21 cellular contexts compared by ENCODE assay signal in the genomic region with DNA sequence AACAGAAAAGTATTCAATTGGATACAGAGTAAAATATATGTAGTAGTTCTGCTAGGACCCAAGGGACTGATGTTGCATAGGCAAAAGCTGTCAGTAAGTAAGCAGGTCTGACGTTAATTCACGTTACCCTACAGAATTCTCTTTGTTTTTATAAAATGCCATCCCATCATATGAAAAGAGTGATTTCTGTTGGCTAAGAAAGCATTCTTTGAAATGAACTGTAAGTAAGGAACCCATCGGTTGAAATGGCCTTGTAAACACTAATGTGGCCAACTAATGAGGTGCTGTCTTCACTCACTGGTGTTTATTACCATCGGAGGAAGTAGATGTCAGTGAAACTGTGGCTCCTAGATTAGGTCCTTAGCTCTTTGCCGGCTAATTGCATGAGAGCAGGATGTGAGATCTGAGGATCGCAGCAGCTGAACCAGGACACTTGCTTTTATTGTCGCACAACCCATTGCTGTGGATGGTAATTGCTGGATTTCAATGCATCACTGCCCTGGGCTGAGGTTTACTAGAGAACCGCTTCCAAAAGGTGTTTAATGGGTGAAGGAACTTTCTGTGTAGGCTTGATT. TPM values are rescaled to one million over a fixed set of nuclear protein-coding genes. Genes with fewer than 3 reads are reported as not detected.
DNase-seq lines count a peak whose midpoint lies in the region; ATAC-seq, FAIRE-seq and TF ChIP-seq lines count a peak whose summit lies in the region.
"Had no signal": no experiment of that assay in that cellular context is flagged by ENCODE, and none has a peak within 500 bp of the region (broad histone marks: within the 10 kb centered on the region; RNA-seq: fewer than 3 reads in every experiment).

No MANE protein-coding gene starts in this region.

- BruUV-seq in HepG2 (replicated peaks; lab: Mats Ljungman, UMichigan) (TSS peak; percentile 18), K562 (replicated peaks; lab: Mats Ljungman, UMichigan) (TSS peak; percentile 10)

- TF ChIP-seq EP300 in HepG2 (IDR thresholded peaks at IDR 0.05; ENCODE audit: low read depth in 2 of 2, low read length in 2 of 2) (no peak), HepG2 (CRISPR knock-in tag; IDR thresholded peaks at IDR 0.05; ENCODE audit: borderline replicate concordance) (no peak), K562 (IDR thresholded peaks at IDR 0.05; ENCODE audit: low read length) (no peak)

- no peaks in the 10 kb centered on the region for H3K79me2 ChIP-seq in HepG2 (ENCODE audit: insufficient read depth, low read length)
- H3K79me2 ChIP-seq in K562 (ENCODE audit: control insufficient read depth, insufficient read depth, low read length): peaks cover 7% of the 10 kb centered on the region; the same call in 1 of the 3 replicates

- no peak overlapping the region for H3K4me3 Mint-ChIP-seq in activated CD4-positive, alpha-beta memory T cell treated with anti-CD3 and anti-CD28 coated beads, Interleukin-2, amount 10 ng/mL, durations not matched to agents 7 days and 5 days
- H3K4me3 Mint-ChIP-seq: CD8-positive, alpha-beta T cell had no signal

- in situ Hi-C loops in HepG2 (cut with HindIII; ENCODE audit: extremely low pct_ligation_motif_present, low pct_unique_long_range_greater_than_20kb): no loop called here
- in situ Hi-C loops in K562 (cut with MboI): no loop called here

- no peak for DNase-seq in HepG2 (ENCODE audit: low spot score)
- no peak for DNase-seq in right lobe of liver
- no peak for DNase-seq in K562 (ENCODE audit: extremely low read depth in 1 of 4, low spot score in 3 of 4)
- DNase-seq in left kidney (ENCODE audit: low read depth, low spot score): peak; percentile 15
- DNase-seq in activated T-cell treated with anti-CD3 and anti-CD28 coated beads for 4 hours: no peak
- no peak for DNase-seq in NCI-H1105 treated with DMSO at 0.1 percent for 48 hours (lab: John Stamatoyannopoulos, UW)
- DNase-seq in activated CD4-positive, alpha-beta memory T cell treated with anti-CD3 and anti-CD28 coated beads, Interleukin-2, amount 10 ng/mL, durations not matched to agents 7 days and 5 days: no peak
- DNase-seq: 8988T; AML-193; C1 segment of cervical spinal cord; CD8-positive, alpha-beta T cell; H7; KG1; NCI-H1105; NCI-H2029 treated with DMSO at 0.1 percent for 48 hours; NCI-H226; NCI-H510A treated with DMSO at 0.1 percent for 48 hours; NCI-H748 treated with DMSO at 0.1 percent for 48 hours; NK-92 treated with Interleukin-12 subunit alpha and Interleukin-12 subunit beta, amount 100 ng/mL, for 24 hours; Peyer's patch had no signal

- TF ChIP-seq CTCF in HepG2 (CRISPR knock-in tag; IDR thresholded peaks at IDR 0.05): no peak
- TF ChIP-seq CTCF in right lobe of liver (IDR thresholded peaks at IDR 0.05): no peak
- no peak for TF ChIP-seq CTCF in K562 (IDR thresholded peaks at IDR 0.05 in 2 of 3, conservative IDR thresholded peaks at IDR 0.05 in 1 of 3; ENCODE audit: insufficient read depth in 2 of 3, low read depth in 1 of 3, low read length in 3 of 3)

- POLR2A ChIA-PET in HepG2 (lab: Yijun Ruan, JAX) (no interaction called here), K562 (lab: Yijun Ruan, JAX) (no interaction called here)
- POLR2A ChIA-PET in activated CD4-positive, alpha-beta memory T cell treated with anti-CD3 and anti-CD28 coated beads, Interleukin-2, amount 10 ng/mL, durations not matched to agents 7 days and 5 days (lab: Charles Lee): no interaction called here

- no peak overlapping the region for H3K27ac Mint-ChIP-seq in activated CD4-positive, alpha-beta memory T cell treated with anti-CD3 and anti-CD28 coated beads, Interleukin-2, amount 10 ng/mL, durations not matched to agents 7 days and 5 days
- H3K27ac Mint-ChIP-seq: CD8-positive, alpha-beta T cell had no signal

- peaks cover 63% of the 10 kb centered on the region for H3K36me3 Mint-ChIP-seq in activated CD4-positive, alpha-beta memory T cell treated with anti-CD3 and anti-CD28 coated beads, Interleukin-2, amount 10 ng/mL, durations not matched to agents 7 days and 5 days (ENCODE audit: low read depth)

- no peaks in the 10 kb centered on the region for H3K27me3 Mint-ChIP-seq in activated CD4-positive, alpha-beta memory T cell treated with anti-CD3 and anti-CD28 coated beads, Interleukin-2, amount 10 ng/mL, durations not matched to agents 7 days and 5 days

- no peaks in the 10 kb centered on the region for H3K9me3 Mint-ChIP-seq in activated CD4-positive, alpha-beta memory T cell treated with anti-CD3 and anti-CD28 coated beads, Interleukin-2, amount 10 ng/mL, durations not matched to agents 7 days and 5 days
- H3K9me3 Mint-ChIP-seq: CD8-positive, alpha-beta T cell had no signal

- no peak overlapping the region for H3K9ac ChIP-seq in HepG2 (ENCODE audit: insufficient read depth, low read depth, low read length)
- H3K9ac ChIP-seq in K562 (ENCODE audit: insufficient read depth in 1 of 2, low read depth in 2 of 2, low read length in 2 of 2): no peak overlapping the region

- H3K27me3 ChIP-seq in HepG2 (ENCODE audit: control insufficient read depth in 1 of 2, insufficient read depth in 2 of 2, low read length in 2 of 2) (no peaks in the 10 kb centered on the region), right lobe of liver (no peaks in the 10 kb centered on the region), K562 (ENCODE audit: control insufficient read depth in 2 of 2, insufficient read depth in 2 of 2, low read length in 2 of 2) (no peaks in the 10 kb centered on the region)
- H3K27me3 ChIP-seq: Peyer's patch had no signal

- H3K4me2 ChIP-seq in HepG2 (ENCODE audit: low read depth, low read length) (no peak overlapping the region), K562 (ENCODE audit: insufficient read depth, low read length) (no peak overlapping the region)

- H3K9me3 ChIP-seq in HepG2 (ENCODE audit: low read length) (no peaks in the 10 kb centered on the region), right lobe of liver (no peaks in the 10 kb centered on the region), K562 (replicated peaks; ENCODE audit: control insufficient read depth, insufficient read depth, low read depth, low read length) (no peaks in the 10 kb centered on the region)
- H3K9me3 ChIP-seq: Peyer's patch had no signal

- no peak overlapping the region for H3K4me3 ChIP-seq in HepG2 (replicated peaks in 1 of 3; ENCODE audit: insufficient read depth in 1 of 3, low read depth in 2 of 3, low read length in 3 of 3)
- H3K4me3 ChIP-seq in right lobe of liver: no peak overlapping the region
- no peak overlapping the region for H3K4me3 ChIP-seq in K562
- H3K4me3 ChIP-seq: Peyer's patch had no signal

- H2AFZ ChIP-seq in HepG2 (ENCODE audit: low read length) (no peak overlapping the region), K562 (ENCODE audit: low read depth, low read length) (no peak overlapping the region)

- ATAC-seq in HepG2: no peak
- ATAC-seq in right lobe of liver: no peak
- ATAC-seq in K562: no peak
- ATAC-seq: CD8-positive, alpha-beta T cell had no signal

- CTCF ChIA-PET in HepG2 (lab: Yijun Ruan, JAX; ENCODE audit: low intra/inter-chr PET ratio, low total read pairs): no interaction called here
- CTCF ChIA-PET in K562 (lab: Yijun Ruan, JAX; ENCODE audit: low intra/inter-chr PET ratio): no interaction called here
- CTCF ChIA-PET in activated CD4-positive, alpha-beta memory T cell treated with anti-CD3 and anti-CD28 coated beads, Interleukin-2, amount 10 ng/mL, durations not matched to agents 7 days and 5 days (lab: Charles Lee): no interaction called here

- H3K4me1 Mint-ChIP-seq in activated CD4-positive, alpha-beta memory T cell treated with anti-CD3 and anti-CD28 coated beads, Interleukin-2, amount 10 ng/mL, durations not matched to agents 7 days and 5 days: no peaks in the 10 kb centered on the region

- peaks cover 10% of the 10 kb centered on the region for H3K4me1 ChIP-seq in HepG2 (ENCODE audit: insufficient read depth, low read length)
- peaks cover 0 to 6% (median 0%) of the 10 kb centered on the region in 4 donors for H3K4me1 ChIP-seq in right lobe of liver
- no peaks in the 10 kb centered on the region for H3K4me1 ChIP-seq in K562 (replicated peaks in 1 of 2; ENCODE audit: control insufficient read depth in 2 of 2, insufficient read depth in 2 of 2, low read length in 2 of 2)
- H3K4me1 ChIP-seq: Peyer's patch had no signal

- no peaks in the 10 kb centered on the region for H4K20me1 ChIP-seq in HepG2 (ENCODE audit: insufficient read depth, low read length)
- 0 out of 2 replicates have a peak, but pooled peaks cover 5% of the 10 kb centered on the region for H4K20me1 ChIP-seq in K562 (replicated peaks; ENCODE audit: control insufficient read depth, insufficient read depth, low read length)

- intact Hi-C loops in HepG2 (cut with micrococcal nuclease; ENCODE audit: unreplicated experiment) (no loop called here), right lobe of liver (cut with DNase I) (no loop called here), K562 (cut with micrococcal nuclease) (no loop called here)

- TF ChIP-seq RAD21 in HepG2 (CRISPR knock-in tag; IDR thresholded peaks at IDR 0.05): no peak
- TF ChIP-seq RAD21 in K562 (CRISPR knock-in tag; conservative IDR thresholded peaks at IDR 0.05 in 1 of 2, IDR thresholded peaks at IDR 0.05 in 1 of 2): no peak

- H3K27ac ChIP-seq in HepG2 (ENCODE audit: extremely low read length, insufficient read depth, low read length) (no peak overlapping the region), right lobe of liver (no peak overlapping the region), K562 (ENCODE audit: extremely low read depth, low read depth, low read length) (no peak overlapping the region)
- H3K27ac ChIP-seq: Peyer's patch had no signal

- FAIRE-seq in HepG2 (lab: Jason Lieb, UNC): no peak
- no peak for FAIRE-seq in K562 (lab: Jason Lieb, UNC)
- FAIRE-seq: G401.6 had no signal

- TF ChIP-seq POLR2A in HepG2 (IDR thresholded peaks at IDR 0.05; ENCODE audit: insufficient read depth in 1 of 2, low read depth in 2 of 2, low read length in 2 of 2) (no peak), right lobe of liver (IDR thresholded peaks at IDR 0.05) (no peak), K562 (conservative IDR thresholded peaks at IDR 0.05) (no peak)

- H3K36me3 ChIP-seq in HepG2 (replicated peaks in 1 of 2; ENCODE audit: control insufficient read depth in 1 of 2, insufficient read depth in 2 of 2, low read length in 2 of 2) (peaks cover 18 to 81% of the 10 kb centered on the region in 2 experiments), right lobe of liver (peaks cover 5 to 74% (median 12%) of the 10 kb centered on the region in 4 donors), K562 (ENCODE audit: control insufficient read depth, insufficient read depth, low read length) (peaks cover 97% of the 10 kb centered on the region)

- H3K9me1 ChIP-seq in K562 (ENCODE audit: control insufficient read depth, insufficient read depth, low read length): no peaks in the 10 kb centered on the region

- WGBS in HepG2 (ENCODE audit: low lambda C conversion rate): 97% methylated on average over 8 of the region's 8 CpGs
- 76% methylated on average over 7 of the region's 8 CpGs for WGBS in right lobe of liver (ENCODE audit: insufficient coverage, low coverage, low lambda C conversion rate, missing lambda C conversion rate)
- WGBS in K562 (ENCODE audit: insufficient coverage, low coverage, missing lambda C conversion rate): 93% methylated on average over 8 of the region's 8 CpGs

RNA-seq across cellular contexts. Expression of a gene that starts 49.5 kb away (rescaled TPM):
- 48.2 and 49.8 TPM in 2 replicates for total RNA-seq in HepG2 (2016; rRNA removed; fragmentation: Illumina TruSeq; extraction: Trizol)
- total RNA-seq in HepG2 (2016; cell fraction: cytosol; rRNA removed; fragmentation: Illumina TruSeq; extraction: Trizol; ENCODE audit: low read depth): 32.9 and 44.3 TPM in 2 replicates
- 42.9 and 47.0 TPM in 2 replicates for total RNA-seq in HepG2 (2016; cell fraction: insoluble cytoplasmic fraction; rRNA removed; fragmentation: Illumina TruSeq; extraction: Trizol)
- total RNA-seq in HepG2 (2016; cell fraction: membrane; rRNA removed; fragmentation: Illumina TruSeq; extraction: Trizol): 36.7 and 40.4 TPM in 2 replicates
- total RNA-seq in HepG2 (2016; cell fraction: nucleus; rRNA removed; fragmentation: Illumina TruSeq; extraction: Trizol): 55.6 and 66.1 TPM in 2 replicates
- polyA plus RNA-seq in HepG2 (2011; rRNA removed): 27.0 and 28.2 TPM in 2 replicates
- polyA plus RNA-seq in HepG2 (2011; cell fraction: cytosol; rRNA removed): 21.1 and 27.9 TPM in 2 replicates
- 17.7 and 21.8 TPM in 2 replicates for polyA plus RNA-seq in HepG2 (2011; cell fraction: nucleus; rRNA removed)
- 22.1 and 26.0 TPM in 2 replicates for polyA plus RNA-seq in HepG2 (2012)
- polyA plus RNA-seq in HepG2 (2016; cell fraction: cytosol; fragmentation: Illumina TruSeq; extraction: Trizol; ENCODE audit: low read depth): 3.2 and 3.8 TPM in 2 replicates
- 32.8 and 33.5 TPM in 2 replicates for polyA plus RNA-seq in HepG2 (2016; cell fraction: insoluble cytoplasmic fraction; fragmentation: Illumina TruSeq; extraction: Trizol; ENCODE audit: low read depth)
- polyA plus RNA-seq in HepG2 (2016; cell fraction: membrane; fragmentation: Illumina TruSeq; extraction: Trizol; ENCODE audit: low read depth): 14.5 and 14.8 TPM in 2 replicates
- 43.9 and 49.1 TPM in 2 replicates for polyA plus RNA-seq in HepG2 (2016; cell fraction: nucleus; fragmentation: Illumina TruSeq; extraction: Trizol; ENCODE audit: insufficient read depth, low read depth)
- polyA minus RNA-seq in HepG2 (2011; rRNA and poly(A)+ RNA removed; ENCODE audit: low replicate concordance): 50.9 and 89.2 TPM in 2 replicates
- 29.2 and 32.2 TPM in 2 replicates for polyA minus RNA-seq in HepG2 (2011; cell fraction: cytosol; rRNA and poly(A)+ RNA removed)
- polyA minus RNA-seq in HepG2 (2011; cell fraction: nucleus; rRNA and poly(A)+ RNA removed): 88.8 and 108 TPM in 2 replicates
- total RNA-seq in right lobe of liver: 10 to 100 TPM; 28.3 to 48.1 (median 31.9) TPM
- 288 and 606 TPM in 2 replicates for total RNA-seq in K562 (2011; cell fraction: chromatin; rRNA removed; ENCODE audit: low replicate concordance)
- total RNA-seq in K562 (2011; cell fraction: nucleolus; rRNA removed): 128 and 147 TPM in 2 replicates
- total RNA-seq in K562 (2011; cell fraction: nucleoplasm; rRNA removed): 296 and 333 TPM in 2 replicates
- total RNA-seq in K562 (2014; rRNA removed): 75.4 and 80.9 TPM in 2 replicates
- 91.7 and 99.0 TPM in 2 replicates for total RNA-seq in K562 (2014; rRNA removed; fragmentation: Illumina TruSeq; extraction: Trizol)
- 75.4 and 84.7 TPM in 2 replicates for total RNA-seq in K562 (2015; rRNA removed; fragmentation: Illumina TruSeq; extraction: Trizol)
- total RNA-seq in K562 (2021): 76.0 and 76.4 TPM in 2 replicates
- polyA plus RNA-seq in K562 (2011; rRNA removed): 45.4 and 81.4 TPM in 2 replicates
- 39.7 and 40.3 TPM in 2 replicates for polyA plus RNA-seq in K562 (2011; cell fraction: cytosol; rRNA removed)
- 38.6 and 55.2 TPM in 2 replicates for polyA plus RNA-seq in K562 (2011; cell fraction: nucleus; rRNA removed)
- 38.5 and 40.4 TPM in 2 replicates for polyA plus RNA-seq in K562 (2012)
- 59.8 and 66.9 TPM in 2 replicates for polyA plus RNA-seq in K562 (2014; fragmentation: Illumina TruSeq; extraction: Trizol)
- 10 to 100 TPM in 1 of 2 experiments, 1 to 10 TPM in 1; 9.6 to 15.3 TPM for polyA plus RNA-seq in K562 (2014; fragmentation: Nextera tagmentation; extraction: Ambion mirVana)
- polyA plus RNA-seq in K562 (2014; rRNA removed): 58.0 and 61.9 TPM in 2 replicates
- polyA minus RNA-seq in K562 (2011; rRNA and poly(A)+ RNA removed): 123 and 152 TPM in 2 replicates
- 44.5 and 80.8 TPM in 2 replicates for polyA minus RNA-seq in K562 (2011; cell fraction: cytosol; rRNA and poly(A)+ RNA removed)
- polyA minus RNA-seq in K562 (2011; cell fraction: nucleus; rRNA and poly(A)+ RNA removed): 96.0 and 102 TPM in 2 replicates
- total RNA-seq in activated CD4-positive, alpha-beta memory T cell treated with anti-CD3 and anti-CD28 coated beads, Interleukin-2, amount 10 ng/mL, durations not matched to agents 7 days and 5 days: 10 to 100 TPM; 55.0 to 55.7 TPM
